8 cellular contexts compared by ENCODE assay signal in the genomic region with DNA sequence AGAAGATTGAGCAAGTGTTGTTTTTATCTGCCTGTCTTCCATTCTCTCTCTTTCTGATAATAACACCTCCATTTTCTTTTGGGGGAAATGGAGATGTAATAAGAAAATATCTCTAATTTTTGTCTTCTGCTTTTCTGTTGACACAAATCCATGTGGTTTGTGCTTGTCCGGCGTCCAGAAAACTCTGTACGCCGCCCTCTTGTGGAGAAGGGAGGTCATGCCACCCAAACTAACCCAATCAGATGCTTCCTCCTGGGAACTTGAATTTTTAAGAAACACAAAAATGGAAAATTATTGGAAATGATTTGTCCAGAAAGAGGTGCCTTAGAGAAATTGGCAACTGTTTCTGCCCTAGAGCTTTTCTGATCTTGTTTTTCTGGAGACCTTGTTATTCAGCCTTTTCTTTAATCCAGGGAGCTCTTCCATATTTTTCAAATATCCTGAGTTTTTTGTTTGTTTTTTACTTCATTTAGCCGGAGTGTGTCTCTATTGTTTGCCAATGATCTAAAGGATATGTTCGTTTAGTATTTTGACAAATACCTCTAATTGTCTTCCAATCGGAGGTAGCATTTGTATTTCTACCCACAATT. TPM values are rescaled to one million over a fixed set of nuclear protein-coding genes. Genes with fewer than 3 reads are reported as not detected.
A peak's percentile ranks its signal among the peaks of the same experiment; 100 is the strongest.
DNase-seq lines count a peak whose midpoint lies in the region; ATAC-seq and TF ChIP-seq lines count a peak whose summit lies in the region.

No MANE protein-coding gene starts in this region.

- H3K4me1 ChIP-seq in cardiac muscle cell (ENCODE audit: low read depth) (no peaks in the 10 kb centered on the region), neural progenitor cell (no peaks in the 10 kb centered on the region)

- ATAC-seq in Right ventricle myocardium inferior (no peak), activated B cell treated with CpG ODN at 0.5 μM for 24 hours (ENCODE audit: low read depth) (peak; percentile 79), esophagus mucosa (peak; percentile 61), GM21786 (IDR thresholded peaks at IDR 0.05; ENCODE audit: unreplicated experiment) (no peak)

- no peaks in the 10 kb centered on the region for H3K36me3 Mint-ChIP-seq in activated B cell treated with CpG ODN at 0.5 μM for 24 hours (ENCODE audit: low read depth)
- H3K36me3 Mint-ChIP-seq in neural progenitor cell = no peaks in the 10 kb centered on the region

- H3K27me3 Mint-ChIP-seq in activated B cell treated with CpG ODN at 0.5 μM for 24 hours = peaks cover 7% of the 10 kb centered on the region
- peaks cover 8% of the 10 kb centered on the region for H3K27me3 Mint-ChIP-seq in neural progenitor cell (ENCODE audit: insufficient read depth, low read depth)

- H3K27ac ChIP-seq in cardiac muscle cell = no peak overlapping the region
- no peak overlapping the region for H3K27ac ChIP-seq in neural progenitor cell

- POLR2A ChIA-PET in activated B cell treated with CpG ODN at 0.5 μM for 24 hours (lab: Charles Lee) = interaction anchor here (0.7 kb wide), 1 partner anchor 152 kb away, joined by 5 read pairs; the partner anchor contains the start of gene RSPH3

- no peak overlapping the region for H3K9ac ChIP-seq in neural progenitor cell

- H3K9me3 Mint-ChIP-seq in activated B cell treated with CpG ODN at 0.5 μM for 24 hours = peaks cover 9% of the 10 kb centered on the region
- peaks cover 11% of the 10 kb centered on the region for H3K9me3 Mint-ChIP-seq in neural progenitor cell

- H3K27me3 ChIP-seq in cardiac muscle cell (no peaks in the 10 kb centered on the region), neural progenitor cell (no peaks in the 10 kb centered on the region)

- peak overlapping the region; percentile 7 for H2AFZ ChIP-seq in neural progenitor cell (replicated peaks)

- CTCF ChIA-PET in activated B cell treated with CpG ODN at 0.5 μM for 24 hours (lab: Charles Lee) = interaction anchor here (0.9 to 1.1 kb wide), 4 partner anchors 11 to 151 kb away, joined by 3 to 11 read pairs (median 4); partner anchors contain the start of gene RSPH3

- H3K4me1 Mint-ChIP-seq in activated B cell treated with CpG ODN at 0.5 μM for 24 hours = peaks cover 4% of the 10 kb centered on the region
- H3K4me1 Mint-ChIP-seq in neural progenitor cell = no peaks in the 10 kb centered on the region

- H3K4me3 ChIP-seq in cardiac muscle cell (no peak overlapping the region), neural progenitor cell (no peak overlapping the region)

- H4K20me1 ChIP-seq in neural progenitor cell (ENCODE audit: low read depth) = no peaks in the 10 kb centered on the region

- H3K27ac Mint-ChIP-seq in activated B cell treated with CpG ODN at 0.5 μM for 24 hours (no peak overlapping the region), neural progenitor cell (no peak overlapping the region)

- no peaks in the 10 kb centered on the region for H3K36me3 ChIP-seq in cardiac muscle cell
- no peaks in the 10 kb centered on the region for H3K36me3 ChIP-seq in neural progenitor cell

- H3K9me3 ChIP-seq in cardiac muscle cell (ENCODE audit: low read depth) (no peaks in the 10 kb centered on the region), neural progenitor cell (ENCODE audit: low read depth) (peaks cover 5% of the 10 kb centered on the region)

- intact Hi-C loops in Right ventricle myocardium inferior (cut with DNase I) (no loop called here), activated B cell treated with CpG ODN at 0.5 μM for 24 hours (cut with micrococcal nuclease) (loop anchor here (1.0 to 5.0 kb wide), 3 partner anchors 143 to 1306 kb away; no protein-coding TSS in a partner anchor)

- TF ChIP-seq CTCF in cardiac muscle cell (IDR thresholded peaks at IDR 0.05; ENCODE audit: low read depth, low read length) (peak; percentile 90), activated B cell treated with CpG ODN at 0.5 μM for 24 hours (IDR thresholded peaks at IDR 0.05) (peak; percentile 47), neural progenitor cell (IDR thresholded peaks at IDR 0.05) (peak; percentile 82)

- H3F3A ChIP-seq in neural progenitor cell (ENCODE audit: low read depth) = no peaks in the 10 kb centered on the region

- H3K4me2 ChIP-seq in neural progenitor cell = no peak overlapping the region

- no peak overlapping the region for H3K4me3 Mint-ChIP-seq in activated B cell treated with CpG ODN at 0.5 μM for 24 hours
- H3K4me3 Mint-ChIP-seq in neural progenitor cell = no peak overlapping the region

- DNase-seq in cardiac muscle cell (ENCODE audit: low read depth in 1 of 2, low spot score in 1 of 2) (peak; percentile 59 to 76), Right ventricle myocardium inferior (ENCODE audit: missing footprints) (no peak), MV-4-11 (lab: John Stamatoyannopoulos, UW) (peak; percentile 68), activated B cell treated with CpG ODN at 0.5 μM for 24 hours (no peak), neural progenitor cell (ENCODE audit: low spot score) (peak; percentile 50), HuH-7 (ENCODE audit: low spot score) (no peak)

- no peaks in the 10 kb centered on the region for H3K79me2 ChIP-seq in neural progenitor cell (ENCODE audit: low read depth)

RNA-seq across cellular contexts. Expression of gene FNDC1, which starts 17.8 kb away (rescaled TPM):
- total RNA-seq in cardiac muscle cell (0.25 and 0.30 TPM in 2 replicates), Right ventricle myocardium inferior (1.5 TPM), activated B cell treated with CpG ODN at 0.5 μM for 24 hours (not detected in 2 replicates), esophagus mucosa (0.12 TPM), neural progenitor cell (ENCODE audit: low replicate concordance) (0.03 TPM in 1 of 2 replicates, not detected in the other)
- polyA plus RNA-seq in cardiac muscle cell = not detected in 2 replicates

Comparison
In these comparisons a context has a peak if more than half of its experiments do, and no peak if none do; other contexts are left out.
1. DNase-seq: peak in cardiac muscle cell (2 of 2), MV-4-11 (single experiment) and neural progenitor cell (single experiment); none in Right ventricle myocardium inferior (single experiment), activated B cell treated with CpG ODN at 0.5 μM for 24 hours (single experiment) and HuH-7 (single experiment).
2. ATAC-seq: peak in activated B cell treated with CpG ODN at 0.5 μM for 24 hours (single experiment) and esophagus mucosa (single experiment); none in Right ventricle myocardium inferior (single experiment) and GM21786 (single experiment).
3. Peak in every context shown above with its lines, with median percentiles within 50 percentile points of each other: CTCF ChIP-seq.